ENCODE assay signal across 14 cellular contexts in genomic region chr13:61094865-61095264, GRCh38.
A peak's percentile ranks its signal among the peaks of the same experiment; 100 is the strongest.
DNase-seq lines count a peak whose midpoint lies in the region; ATAC-seq and TF ChIP-seq lines count a peak whose summit lies in the region.
"Had no signal": no experiment of that assay in that cellular context is flagged by ENCODE, and none has a peak within 500 bp of the region (broad histone marks: within the 10 kb centered on the region; RNA-seq: fewer than 3 reads in every experiment).

No MANE protein-coding gene starts in this region.

- DNase-seq in epithelial cell of esophagus (ENCODE audit: low read depth) (peak; percentile 40), iPS-NIHi11 (ENCODE audit: low spot score) (peak; percentile 22), A172 (ENCODE audit: low spot score) (no peak), H4 (ENCODE audit: low spot score) (no peak), NCI-H748 (lab: John Stamatoyannopoulos, UW; ENCODE audit: unreplicated experiment) (no peak)
- no peak for DNase-seq in CD4-positive, alpha-beta T cell
- DNase-seq: C1 segment of cervical spinal cord; CD4-positive, alpha-beta memory T cell; DMS79; GOT3; HCEC 1CT; HFFc6 had no signal

- CTCF ChIA-PET in CD4-positive, alpha-beta T cell (lab: Charles Lee) = no interaction called here

- H3K27me3 ChIP-seq in HUES48 (ENCODE audit: control insufficient read depth, insufficient read depth, low read length) = no peaks in the 10 kb centered on the region
- H3K27me3 ChIP-seq in CD4-positive, alpha-beta T cell (ENCODE audit: control insufficient read depth, insufficient read depth, low read length) = no peaks in the 10 kb centered on the region

- no peaks in the 10 kb centered on the region for H3K36me3 ChIP-seq in HUES48 (ENCODE audit: control insufficient read depth, insufficient read depth, low read length)

- H3K36me3 Mint-ChIP-seq in CD4-positive, alpha-beta T cell (ENCODE audit: low read depth) = no peaks in the 10 kb centered on the region
- H3K36me3 Mint-ChIP-seq: CD4-positive, alpha-beta memory T cell had no signal

- H3K27ac Mint-ChIP-seq in CD4-positive, alpha-beta T cell = no peak overlapping the region
- H3K27ac Mint-ChIP-seq: B cell; CD4-positive, alpha-beta memory T cell; HFFc6 had no signal

- H3K9me3 ChIP-seq in HUES48 (ENCODE audit: control insufficient read depth, insufficient read depth, low read length) = no peaks in the 10 kb centered on the region
- H3K9me3 ChIP-seq in CD4-positive, alpha-beta T cell (ENCODE audit: control insufficient read depth, low read length) = no peaks in the 10 kb centered on the region

- ATAC-seq in CD4-positive, alpha-beta T cell (ENCODE audit: poor library complexity) = no peak

- peak overlapping the region; percentile 78 for H3K27ac ChIP-seq in HUES48 (ENCODE audit: low read depth, low read length)
- H3K27ac ChIP-seq in CD4-positive, alpha-beta T cell (ENCODE audit: low read depth, low read length) = no peak overlapping the region

- H3K4me1 Mint-ChIP-seq in CD4-positive, alpha-beta T cell (ENCODE audit: low read depth) = no peaks in the 10 kb centered on the region
- H3K4me1 Mint-ChIP-seq: B cell; CD4-positive, alpha-beta memory T cell had no signal

- H3K4me3 Mint-ChIP-seq in CD4-positive, alpha-beta T cell = no peak overlapping the region
- H3K4me3 Mint-ChIP-seq: B cell; CD4-positive, alpha-beta memory T cell; HFFc6 had no signal

- peaks cover 16% of the 10 kb centered on the region for H3K4me1 ChIP-seq in HUES48 (ENCODE audit: control insufficient read depth, insufficient read depth, low read length)

- intact Hi-C loops in CD4-positive, alpha-beta T cell (cut with DNase I, micrococcal nuclease) = no loop called here

- H3K27me3 Mint-ChIP-seq in CD4-positive, alpha-beta T cell = no peaks in the 10 kb centered on the region
- H3K27me3 Mint-ChIP-seq: B cell; CD4-positive, alpha-beta memory T cell had no signal

- H3K9ac ChIP-seq in HUES48 (ENCODE audit: low read depth, low read length) = no peak overlapping the region

- no peak overlapping the region for H3K4me3 ChIP-seq in HUES48 (ENCODE audit: low read depth, low read length)
- H3K4me3 ChIP-seq in epithelial cell of esophagus (ENCODE audit: low read length) = no peak overlapping the region

- peaks cover 9% of the 10 kb centered on the region for H3K9me3 Mint-ChIP-seq in CD4-positive, alpha-beta T cell

- POLR2A ChIA-PET in CD4-positive, alpha-beta T cell (lab: Charles Lee) = no interaction called here

- TF ChIP-seq CTCF in epithelial cell of esophagus (IDR thresholded peaks at IDR 0.05; ENCODE audit: insufficient read depth, low read depth, low read length, missing control alignments) = no peak
- TF ChIP-seq CTCF in CD4-positive, alpha-beta T cell (IDR thresholded peaks at IDR 0.05) = no peak

Comparison
In these comparisons a context has a peak if more than half of its experiments do, and no peak if none do; other contexts are left out.
1. DNase-seq: peak in epithelial cell of esophagus (single experiment) and iPS-NIHi11 (single experiment); none in CD4-positive, alpha-beta T cell (0 of 10), A172 (single experiment), H4 (single experiment) and NCI-H748 (single experiment).